Comparison of ENCODE assay signal across 16 cellular contexts in genomic region chr4:1097553-1097952, GRCh38. TPM values are rescaled to one million over a fixed set of nuclear protein-coding genes. Genes with fewer than 3 reads are reported as not detected.
DNase-seq lines count a peak whose midpoint lies in the region; ATAC-seq and TF ChIP-seq lines count a peak whose summit lies in the region.
"Had no signal": no experiment of that assay in that cellular context is flagged by ENCODE, and none has a peak within 500 bp of the region (broad histone marks: within the 10 kb centered on the region; RNA-seq: fewer than 3 reads in every experiment).

No MANE protein-coding gene starts in this region.

- H3K9me3 ChIP-seq in right atrium auricular region = no peaks in the 10 kb centered on the region
- H3K9me3 ChIP-seq in heart right ventricle = no peaks in the 10 kb centered on the region
- H3K9me3 ChIP-seq in spleen = no peaks in the 10 kb centered on the region
- H3K9me3 ChIP-seq in MM.1S (replicated peaks; ENCODE audit: insufficient read depth, low read length) = no peaks in the 10 kb centered on the region

- H3K79me2 ChIP-seq in MM.1S (ENCODE audit: low read length) = no peaks in the 10 kb centered on the region

- no peak overlapping the region for H3K4me3 ChIP-seq in right atrium auricular region
- no peak overlapping the region for H3K4me3 ChIP-seq in heart right ventricle
- no peak overlapping the region for H3K4me3 ChIP-seq in spleen
- no peak overlapping the region for H3K4me3 ChIP-seq in MM.1S (ENCODE audit: low read length)

- no peak overlapping the region for H3K4me2 ChIP-seq in MM.1S (ENCODE audit: low read depth, low read length)

- no peaks in the 10 kb centered on the region for H3F3A ChIP-seq in MM.1S (ENCODE audit: insufficient read depth, low read length)

- H4K20me1 ChIP-seq in MM.1S (ENCODE audit: insufficient read depth, low read length) = no peaks in the 10 kb centered on the region

- H3K4me1 Mint-ChIP-seq in natural killer cell treated with Interleukin-12 subunit alpha and Interleukin-12 subunit beta and Interleukin-15 and Interleukin-18, amount 100 ng/mL, for 72 hours (ENCODE audit: low read depth in 2 of 2) = no peaks in the 10 kb centered on the region
- H3K4me1 Mint-ChIP-seq: CD4-positive, alpha-beta memory T cell had no signal

- H3K9me2 ChIP-seq in MM.1S (replicated peaks; ENCODE audit: insufficient read depth, low read length) = no peaks in the 10 kb centered on the region

- no peak overlapping the region for H3K27ac Mint-ChIP-seq in natural killer cell treated with Interleukin-12 subunit alpha and Interleukin-12 subunit beta and Interleukin-15 and Interleukin-18, amount 100 ng/mL, for 72 hours

- no peaks in the 10 kb centered on the region for H3K9me3 Mint-ChIP-seq in natural killer cell treated with Interleukin-12 subunit alpha and Interleukin-12 subunit beta and Interleukin-15 and Interleukin-18, amount 100 ng/mL, for 72 hours
- H3K9me3 Mint-ChIP-seq: CD4-positive, alpha-beta memory T cell had no signal

- no peak overlapping the region for H2AFZ ChIP-seq in MM.1S (ENCODE audit: low read length)

- no peaks in the 10 kb centered on the region for H3K4me1 ChIP-seq in right atrium auricular region
- no peaks in the 10 kb centered on the region for H3K4me1 ChIP-seq in heart right ventricle
- no peaks in the 10 kb centered on the region for H3K4me1 ChIP-seq in spleen
- H3K4me1 ChIP-seq in MM.1S (ENCODE audit: low read length) = no peaks in the 10 kb centered on the region

- intact Hi-C loops in heart right ventricle (cut with DNase I) = no loop called here
- intact Hi-C loops in spleen (cut with DNase I; ENCODE audit: low total_unique reads) = no loop called here

- H3K27me3 Mint-ChIP-seq in natural killer cell treated with Interleukin-12 subunit alpha and Interleukin-12 subunit beta and Interleukin-15 and Interleukin-18, amount 100 ng/mL, for 72 hours = peaks cover 0 to 14% of the 10 kb centered on the region in 2 donors

- no peaks in the 10 kb centered on the region for H3K36me3 ChIP-seq in right atrium auricular region
- H3K36me3 ChIP-seq in heart right ventricle = no peaks in the 10 kb centered on the region
- no peaks in the 10 kb centered on the region for H3K36me3 ChIP-seq in spleen
- no peaks in the 10 kb centered on the region for H3K36me3 ChIP-seq in MM.1S (replicated peaks; ENCODE audit: insufficient read depth, low read length)

- no peak overlapping the region for H3K9ac ChIP-seq in MM.1S (ENCODE audit: low read length)

- no peak for TF ChIP-seq POLR2A in spleen (IDR thresholded peaks at IDR 0.05)

- DNase-seq in right atrium auricular region (ENCODE audit: low spot score) (peak; percentile 7), heart right ventricle (no peak), islet precursor cell (peak; percentile 10), spleen (peak; percentile 14), MM.1S (no peak)
- DNase-seq in natural killer cell treated with Interleukin-12 subunit alpha and Interleukin-12 subunit beta and Interleukin-15 and Interleukin-18, amount 100 ng/mL, for 72 hours (ENCODE audit: low spot score) = no peak
- DNase-seq: C1 segment of cervical spinal cord; Calu3; CD4-positive, alpha-beta memory T cell; COR-L47; DMS53; DND-41; H7 had no signal

- TF ChIP-seq CTCF in right atrium auricular region (IDR thresholded peaks at IDR 0.05) = no peak
- TF ChIP-seq CTCF in heart right ventricle (IDR thresholded peaks at IDR 0.05) = no peak
- no peak for TF ChIP-seq CTCF in spleen (IDR thresholded peaks at IDR 0.05 in 8 of 11, conservative IDR thresholded peaks at IDR 0.05 in 3 of 11)
- TF ChIP-seq CTCF in MM.1S (IDR thresholded peaks at IDR 0.05; ENCODE audit: low read length) = no peak

- no peaks in the 10 kb centered on the region for H3K27me3 ChIP-seq in right atrium auricular region
- peaks cover 0 to 3% (median 0%) of the 10 kb centered on the region in 7 donors for H3K27me3 ChIP-seq in heart right ventricle
- no peaks in the 10 kb centered on the region for H3K27me3 ChIP-seq in spleen (replicated peaks in 1 of 7)
- H3K27me3 ChIP-seq in MM.1S (replicated peaks; ENCODE audit: insufficient read depth, low read length) = peaks cover 8% of the 10 kb centered on the region; the same call in 1 of the 2 replicates

- no peak overlapping the region for H3K27ac ChIP-seq in right atrium auricular region
- H3K27ac ChIP-seq in heart right ventricle = no peak overlapping the region
- no peak overlapping the region for H3K27ac ChIP-seq in spleen
- H3K27ac ChIP-seq in MM.1S (ENCODE audit: low read length) = no peak overlapping the region

- no peak overlapping the region for H3K4me3 Mint-ChIP-seq in natural killer cell treated with Interleukin-12 subunit alpha and Interleukin-12 subunit beta and Interleukin-15 and Interleukin-18, amount 100 ng/mL, for 72 hours
- H3K4me3 Mint-ChIP-seq: CD4-positive, alpha-beta memory T cell had no signal

- no peaks in the 10 kb centered on the region for H3K36me3 Mint-ChIP-seq in natural killer cell treated with Interleukin-12 subunit alpha and Interleukin-12 subunit beta and Interleukin-15 and Interleukin-18, amount 100 ng/mL, for 72 hours
- H3K36me3 Mint-ChIP-seq: CD4-positive, alpha-beta memory T cell had no signal

- ATAC-seq in heart right ventricle = no peak
- ATAC-seq in natural killer cell treated with Interleukin-12 subunit alpha and Interleukin-12 subunit beta and Interleukin-15 and Interleukin-18, amount 100 ng/mL, for 72 hours = no peak
- no peak for ATAC-seq in HG02885 (IDR thresholded peaks at IDR 0.05; ENCODE audit: poor library complexity, unreplicated experiment)
- ATAC-seq: HCT116 had no signal

- 89 to 91% methylated on average over 9 of the region's 9 CpGs for WGBS in heart right ventricle, 2 donors
- 86 to 89% (median 87%) methylated on average over 9 of the region's 9 CpGs for WGBS in spleen, 5 donors

RNA-seq across cellular contexts. Expression of gene RNF212, which starts 15.8 kb away (rescaled TPM):
- total RNA-seq in right atrium auricular region = 1 to 10 TPM; 1.9 TPM
- total RNA-seq in heart right ventricle = 1 to 10 TPM in 1 of 10 donors, under 1 TPM in 5, not detected in 4; 0.21 to 2.1 (median 0.31) TPM
- under 1 TPM; 0.29 to 0.87 TPM for polyA plus RNA-seq in heart right ventricle
- total RNA-seq in spleen = 1 to 10 TPM in 5 of 7 donors, under 1 TPM in 2; 0.46 to 5.6 (median 2.3) TPM
- 1 to 10 TPM; 1.8 to 3.5 (median 2.0) TPM for polyA plus RNA-seq in spleen
- 1 to 10 TPM in 1 of 2 donors, under 1 TPM in 1; 0.89 to 1.5 TPM for total RNA-seq in natural killer cell treated with Interleukin-12 subunit alpha and Interleukin-12 subunit beta and Interleukin-15 and Interleukin-18, amount 100 ng/mL, for 72 hours
- total RNA-seq: A172, Calu3 had no signal

Comparison
In these comparisons a context has a peak if more than half of its experiments do, and no peak if none do; other contexts are left out.
1. DNase-seq: peak in right atrium auricular region (single experiment), islet precursor cell (single experiment) and spleen (single experiment); none in heart right ventricle (0 of 2), natural killer cell treated with Interleukin-12 subunit alpha and Interleukin-12 subunit beta and Interleukin-15 and Interleukin-18, amount 100 ng/mL, for 72 hours (single experiment) and MM.1S (single experiment).